9 cellular contexts compared by ENCODE assay signal in genomic region chr7:2527505-2528464, GRCh38. TPM values are rescaled to one million over a fixed set of nuclear protein-coding genes. Genes with fewer than 3 reads are reported as not detected.
DNase-seq lines count a peak whose midpoint lies in the region; ATAC-seq, FAIRE-seq and TF ChIP-seq lines count a peak whose summit lies in the region.
"Had no signal": no experiment of that assay in that cellular context is flagged by ENCODE, and none has a peak within 500 bp of the region (broad histone marks: within the 10 kb centered on the region; RNA-seq: fewer than 3 reads in every experiment).

No MANE protein-coding gene starts in this region.

- H3K4me1 Mint-ChIP-seq in mesothelial cell of epicardium, result peaks cover 23% of the 10 kb centered on the region

- no peak overlapping the region for H3K4me3 Mint-ChIP-seq in mesothelial cell of epicardium

- no peak for FAIRE-seq in GM12892 (lab: Jason Lieb, UNC)

- DNase-seq in NCI-H2029 (lab: John Stamatoyannopoulos, UW) (peak; percentile 57), NCI-H2029 treated with DMSO at 0.1 percent for 48 hours (lab: John Stamatoyannopoulos, UW) (no peak), OCI-M1 (lab: John Stamatoyannopoulos, UW) (peak; percentile 37), amniotic stem cell (lab: John Stamatoyannopoulos, UW) (peak; percentile 54), mesothelial cell of epicardium (ENCODE audit: low spot score in 2 of 2, unreplicated experiment in 2 of 2) (no peak), GM20000 (ENCODE audit: low spot score) (no peak), GM12892 (ENCODE audit: insufficient read length) (no peak)

- peaks cover 4% of the 10 kb centered on the region for H3K36me3 Mint-ChIP-seq in mesothelial cell of epicardium

- H3K9me3 Mint-ChIP-seq in mesothelial cell of epicardium, result no peaks in the 10 kb centered on the region

- TF ChIP-seq POLR2A in GM12892 (IDR thresholded peaks at IDR 0.05; ENCODE audit: low read depth, low read length), result no peak

- peak overlapping the region; percentile 79 for H3K27ac Mint-ChIP-seq in mesothelial cell of epicardium

- ATAC-seq in HG03378 (IDR thresholded peaks at IDR 0.05; ENCODE audit: unreplicated experiment), result no peak

- H3K27me3 Mint-ChIP-seq in mesothelial cell of epicardium (ENCODE audit: low read depth), result peaks cover 5% of the 10 kb centered on the region

- no peak for TF ChIP-seq CTCF in mesothelial cell of epicardium (IDR thresholded peaks at IDR 0.05; ENCODE audit: unreplicated experiment)
- TF ChIP-seq CTCF in GM20000 (IDR thresholded peaks at IDR 0.05; ENCODE audit: extremely low read depth, missing control alignments), result no peak

RNA-seq across cellular contexts. Expression of gene LFNG, which starts 8.2 kb away (rescaled TPM):
- total RNA-seq in mesothelial cell of epicardium, result 16.0 to 19.0 TPM (median 16.3 TPM) in 3 replicates
- polyA plus RNA-seq in GM12892 (2012; ENCODE audit: missing spikeins), result 0.17 TPM

RNA-seq across cellular contexts. Expression of gene BRAT1, which starts 27.5 kb away (rescaled TPM):
- total RNA-seq in mesothelial cell of epicardium, result 44.2 to 47.6 TPM (median 46.8 TPM) in 3 replicates
- 7.6 TPM for polyA plus RNA-seq in GM12892 (2012; ENCODE audit: missing spikeins)

RNA-seq across cellular contexts. Expression of gene IQCE, which starts 31.0 kb away (rescaled TPM):
- total RNA-seq in mesothelial cell of epicardium, result 26.6 to 29.6 TPM (median 26.6 TPM) in 3 replicates
- polyA plus RNA-seq in GM12892 (2012; ENCODE audit: missing spikeins), result 2.7 TPM

RNA-seq across cellular contexts. Expression of gene GRIFIN, which starts 51.6 kb away (rescaled TPM):
- total RNA-seq in mesothelial cell of epicardium, result not detected in 3 replicates
- polyA plus RNA-seq in GM12892 (2012; ENCODE audit: missing spikeins), result not detected
- total RNA-seq: T-helper 1 cell treated with Interleukin-12 subunit alpha and Interleukin-12 subunit beta and Interleukin-4 antibody, amounts not matched to agents 30 ng/mL and 1 ng/mL, for 36 hours had no signal

Comparison
In these comparisons a context has a peak if more than half of its experiments do, and no peak if none do; other contexts are left out.
1. DNase-seq: peak in NCI-H2029 (single experiment), OCI-M1 (single experiment) and amniotic stem cell (single experiment); none in NCI-H2029 treated with DMSO at 0.1 percent for 48 hours (single experiment), mesothelial cell of epicardium (0 of 2), GM20000 (single experiment) and GM12892 (single experiment).